ENCODE assay signal across 1 cellular context in genomic region chr10:49162063-49162462, GRCh38.
TF ChIP-seq lines count a peak whose summit lies in the region.

No MANE protein-coding gene starts in this region.

TF ChIP-seq in IMR-90, 13 proteins besides CTCF, POLR2A, EP300 and RAD21 (continued from another document):
- TF ChIP-seq ELK1 (IDR thresholded peaks at IDR 0.05; ENCODE audit: borderline replicate concordance, low read depth, low read length) (no peak), MAZ (IDR thresholded peaks at IDR 0.05; ENCODE audit: borderline replicate concordance, low read depth, low read length) (no peak), RFX5 (IDR thresholded peaks at IDR 0.05; ENCODE audit: low read depth, low read length) (no peak), MAFK (IDR thresholded peaks at IDR 0.05; ENCODE audit: low read depth, low read length) (no peak), CEBPB (IDR thresholded peaks at IDR 0.05; ENCODE audit: low read depth, low read length) (no peak), USF2 (IDR thresholded peaks at IDR 0.05; ENCODE audit: low read depth, low read length) (no peak), FOS (IDR thresholded peaks at IDR 0.05; ENCODE audit: low read depth, low read length) (no peak), MXI1 (IDR thresholded peaks at IDR 0.05; ENCODE audit: borderline replicate concordance, low read depth, low read length) (no peak), NFE2L2 (IDR thresholded peaks at IDR 0.05; ENCODE audit: low read depth, low read length) (no peak), SMC3 (IDR thresholded peaks at IDR 0.05; ENCODE audit: low read depth, low read length) (no peak)
